In genomic region chr4:45910511-45910910, GRCh38 we compare ENCODE assay signal across 14 cellular contexts.
DNase-seq lines count a peak whose midpoint lies in the region; ATAC-seq, FAIRE-seq and TF ChIP-seq lines count a peak whose summit lies in the region.
"Had no signal": no experiment of that assay in that cellular context is flagged by ENCODE, and none has a peak within 500 bp of the region (broad histone marks: within the 10 kb centered on the region; RNA-seq: fewer than 3 reads in every experiment).

No MANE protein-coding gene starts in this region.

- H3K4me1 ChIP-seq in smooth muscle cell (ENCODE audit: low read depth): peaks cover 5% of the 10 kb centered on the region
- H3K4me1 ChIP-seq: A549, BLaER1, HAP-1 had no signal

- H4K20me1 ChIP-seq in smooth muscle cell (ENCODE audit: low read depth): no peaks in the 10 kb centered on the region
- H4K20me1 ChIP-seq: BLaER1 had no signal

- H3K27me3 ChIP-seq in WERI-Rb-1 (ENCODE audit: insufficient read depth, low read depth, severe bottlenecking) (no peaks in the 10 kb centered on the region), smooth muscle cell (ENCODE audit: low read depth) (no peaks in the 10 kb centered on the region)
- H3K27me3 ChIP-seq: BLaER1 had no signal

- no peak overlapping the region; the same call in 1 of the 2 replicates for H3K4me3 ChIP-seq in WERI-Rb-1 (ENCODE audit: low read depth, low read length)
- H3K4me3 ChIP-seq in smooth muscle cell: no peak overlapping the region
- H3K4me3 ChIP-seq: A549, BLaER1, GM12878, HAP-1 had no signal

- H2AFZ ChIP-seq in smooth muscle cell (ENCODE audit: low read depth): peak overlapping the region; percentile 8

- DNase-seq in Kasumi-1 (lab: John Stamatoyannopoulos, UW) (peak; percentile 7 to 15), NCI-H82 treated with DMSO at 0.1 percent for 48 hours (lab: John Stamatoyannopoulos, UW; ENCODE audit: unreplicated experiment) (peak; percentile 88), WERI-Rb-1 (peak; percentile 81), smooth muscle cell (lab: John Stamatoyannopoulos, UW; ENCODE audit: unreplicated experiment) (no peak), GM19239 (ENCODE audit: insufficient read length, low spot score) (no peak), UCSD-AML1 (lab: John Stamatoyannopoulos, UW; ENCODE audit: unreplicated experiment) (no peak)
- DNase-seq: AML-193, DMS79 had no signal

- no peak for ATAC-seq in HG03025 (IDR thresholded peaks at IDR 0.05; ENCODE audit: low FRiP score, unreplicated experiment)
- ATAC-seq: A549, GM12878 had no signal

- H3K9ac ChIP-seq in smooth muscle cell (ENCODE audit: low read depth): no peak overlapping the region
- H3K9ac ChIP-seq: BLaER1 had no signal

- H3K27ac ChIP-seq in WERI-Rb-1 (peak overlapping the region; percentile 83), smooth muscle cell (ENCODE audit: low read depth) (no peak overlapping the region)
- H3K27ac ChIP-seq: A549, BLaER1 had no signal

- no peaks in the 10 kb centered on the region for H3K9me3 ChIP-seq in WERI-Rb-1 (ENCODE audit: severe bottlenecking)
- H3K9me3 ChIP-seq in smooth muscle cell (replicated peaks; ENCODE audit: low read depth): no peaks in the 10 kb centered on the region
- H3K9me3 ChIP-seq: A549, BLaER1, HAP-1 had no signal

- FAIRE-seq in GM19239 (lab: Jason Lieb, UNC): no peak
- FAIRE-seq: A549, GM12878, H1 had no signal

- H3F3A ChIP-seq in smooth muscle cell (ENCODE audit: low read depth): no peaks in the 10 kb centered on the region

- H3K4me2 ChIP-seq in smooth muscle cell: no peak overlapping the region
- H3K4me2 ChIP-seq: A549, BLaER1 had no signal

- no peaks in the 10 kb centered on the region for H3K79me2 ChIP-seq in smooth muscle cell (ENCODE audit: low read depth)

- H3K36me3 ChIP-seq in WERI-Rb-1 (no peaks in the 10 kb centered on the region), smooth muscle cell (ENCODE audit: low read depth) (no peaks in the 10 kb centered on the region)
- H3K36me3 ChIP-seq: BLaER1, HAP-1 had no signal

- TF ChIP-seq CTCF in WERI-Rb-1 (IDR thresholded peaks at IDR 0.05; ENCODE audit: low read depth, low read length): no peak
- TF ChIP-seq CTCF in smooth muscle cell (IDR thresholded peaks at IDR 0.05; ENCODE audit: borderline replicate concordance, insufficient read depth, poor library complexity, severe bottlenecking): no peak

Comparison
In these comparisons a context has a peak if more than half of its experiments do, and no peak if none do; other contexts are left out.
1. DNase-seq: peak in Kasumi-1 (2 of 2), NCI-H82 treated with DMSO at 0.1 percent for 48 hours (single experiment) and WERI-Rb-1 (single experiment); none in smooth muscle cell (single experiment), GM19239 (single experiment) and UCSD-AML1 (single experiment).